Comparison of ENCODE assay signal across 1 cellular context in genomic region chr14:22567437-22567836, GRCh38.
TF ChIP-seq lines count a peak whose summit lies in the region.

No MANE protein-coding gene starts in this region.

TF ChIP-seq in GM12878, 131 proteins besides CTCF, POLR2A, EP300 and RAD21 (continued from another document):
- TF ChIP-seq ZBTB40 (IDR thresholded peaks at IDR 0.05; ENCODE audit: borderline replicate concordance) (no peak), ZBTB11 (CRISPR knock-in tag; IDR thresholded peaks at IDR 0.05) (no peak), SIX5 (IDR thresholded peaks at IDR 0.05; ENCODE audit: low read depth, low read length, severe bottlenecking) (no peak), ZZZ3 (IDR thresholded peaks at IDR 0.05; ENCODE audit: control insufficient read depth, insufficient read length, low read depth) (no peak), ZBED1 (IDR thresholded peaks at IDR 0.05; ENCODE audit: borderline replicate concordance) (no peak), JUND (IDR thresholded peaks at IDR 0.05; ENCODE audit: low read depth, low read length) (no peak), RUNX3 (IDR thresholded peaks at IDR 0.05; ENCODE audit: low read length) (peak; percentile 82), MYC (IDR thresholded peaks at IDR 0.05; ENCODE audit: insufficient read depth, insufficient read length, insufficient replicate concordance, low read length, severe bottlenecking) (no peak), CHD1 (IDR thresholded peaks at IDR 0.05; ENCODE audit: low read depth, low read length) (no peak), ZSCAN29 (IDR thresholded peaks at IDR 0.05) (no peak), YY1 (IDR thresholded peaks at IDR 0.05; ENCODE audit: low read depth, low read length) (no peak), ZBTB4 (CRISPR knock-in tag; IDR thresholded peaks at IDR 0.05) (no peak), ZNF622 (IDR thresholded peaks at IDR 0.05) (no peak), RELB (IDR thresholded peaks at IDR 0.05; ENCODE audit: low read depth) (no peak), SREBF2 (IDR thresholded peaks at IDR 0.05; ENCODE audit: low read length) (no peak), RELA (IDR thresholded peaks at IDR 0.05; ENCODE audit: borderline replicate concordance, partially characterized antibody) (no peak), ATF7 (IDR thresholded peaks at IDR 0.05; ENCODE audit: low read depth) (0 out of 2 replicates have a peak, but pooled peaks have one; percentile 16), RB1 (IDR thresholded peaks at IDR 0.05; ENCODE audit: borderline replicate concordance) (no peak), POLR2AphosphoS5 (IDR thresholded peaks at IDR 0.05; ENCODE audit: low read length) (0 out of 2 replicates have a peak, but pooled peaks have one; percentile 27), E4F1 (IDR thresholded peaks at IDR 0.05; ENCODE audit: borderline replicate concordance, partially characterized antibody) (no peak), BHLHE40 (IDR thresholded peaks at IDR 0.05; ENCODE audit: borderline replicate concordance in 1 of 2, low read depth in 2 of 2, low read length in 1 of 2) (peak; percentile 27 to 34; a peak in 1 of 4 replicates), BACH1 (IDR thresholded peaks at IDR 0.05; ENCODE audit: borderline replicate concordance) (no peak; the same call in 1 of the 2 replicates), IRF3 (IDR thresholded peaks at IDR 0.05) (no peak), USF2 (IDR thresholded peaks at IDR 0.05; ENCODE audit: borderline replicate concordance, low read depth, low read length) (no peak), ZNF217 (IDR thresholded peaks at IDR 0.05) (no peak), BCL11A (IDR thresholded peaks at IDR 0.05; ENCODE audit: low read depth, low read length) (no peak), CBX5 (IDR thresholded peaks at IDR 0.05; ENCODE audit: low read depth) (no peak), TCF3 (IDR thresholded peaks at IDR 0.05; ENCODE audit: borderline replicate concordance, insufficient read depth, low read depth, low read length) (no peak), MTA3 (IDR thresholded peaks at IDR 0.05; ENCODE audit: borderline replicate concordance, low read length) (no peak)
